Comparison of ENCODE assay signal across 35 cellular contexts in the genomic region with DNA sequence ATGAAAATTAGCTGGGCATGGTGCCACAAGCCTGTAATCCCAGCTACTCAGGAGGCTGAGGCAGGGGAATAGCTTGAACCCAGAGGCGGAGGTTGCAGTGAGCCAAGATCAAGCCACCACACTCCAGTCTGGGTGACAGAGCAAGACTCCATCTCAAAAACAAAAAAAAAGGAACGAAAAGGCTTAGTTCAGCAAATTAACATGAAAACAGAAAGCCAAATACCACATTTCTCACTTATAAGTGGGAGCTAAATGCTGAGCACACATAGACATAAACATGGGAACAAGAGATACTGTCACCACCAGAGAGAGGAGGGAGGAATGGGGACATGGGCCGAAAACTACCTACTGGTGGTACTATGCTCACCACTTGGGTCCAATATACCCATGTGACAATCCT. TPM values are rescaled to one million over a fixed set of nuclear protein-coding genes. Genes with fewer than 3 reads are reported as not detected.
"Had no signal": no experiment of that assay in that cellular context is flagged by ENCODE, and none has a peak within 500 bp of the region (broad histone marks: within the 10 kb centered on the region; RNA-seq: fewer than 3 reads in every experiment).

No MANE protein-coding gene starts in this region.

- H3K36me3 ChIP-seq: ascending aorta, brain microvascular endothelial cell, esophagus muscularis mucosa, heart right ventricle, left ventricle myocardium inferior, uterus had no signal

- H3K27ac Mint-ChIP-seq: activated CD4-positive, alpha-beta memory T cell treated with anti-CD3 and anti-CD28 coated beads for 36 hours; activated CD4-positive, alpha-beta T cell treated with anti-CD3 and anti-CD28 coated beads, Interleukin-2, amount 10 ng/mL, durations not matched to agents 24 days and 14 days; activated naive CD4-positive, alpha-beta T cell treated with anti-CD3 and anti-CD28 coated beads, Interleukin-2, amount 10 ng/mL, durations not matched to agents 7 days and 5 days; activated naive CD8-positive, alpha-beta T cell treated with anti-CD3 and anti-CD28 coated beads, Interleukin-2, amount 10 ng/mL, durations not matched to agents 7 days and 5 days; activated T-cell treated with anti-CD3 and anti-CD28 coated beads, Interleukin-2, amount 50 U/mL, for 24 hours; stimulated activated naive CD8-positive, alpha-beta T cell treated with anti-CD3 and anti-CD28 coated beads, Interleukin-15, Interleukin-2, amounts not matched to agents 100 ng/mL and 50 ng/mL, for 24 hours; T-helper 17 cell had no signal

- H3K4me1 ChIP-seq: ascending aorta, left ventricle myocardium inferior, uterus had no signal

- DNase-seq: activated CD4-positive, alpha-beta memory T cell treated with anti-CD3 and anti-CD28 coated beads for 36 hours; activated CD4-positive, alpha-beta T cell treated with anti-CD3 and anti-CD28 coated beads, Interleukin-2, amount 10 ng/mL, durations not matched to agents 24 days and 14 days; activated CD4-positive, CD25-positive, alpha-beta regulatory T cell treated with anti-CD3 and anti-CD28 coated beads, Interleukin-2, amount 50 U/mL, for 72 hours; activated CD8-positive, alpha-beta memory T cell treated with anti-CD3 and anti-CD28 coated beads, Interleukin-2, amount 50 U/mL, for 4 hours; activated gamma-delta T cell; activated naive CD4-positive, alpha-beta T cell treated with anti-CD3 and anti-CD28 coated beads, Interleukin-2, amount 10 ng/mL, durations not matched to agents 7 days and 5 days; activated naive CD8-positive, alpha-beta T cell treated with anti-CD3 and anti-CD28 coated beads, Interleukin-2, amount 10 ng/mL, durations not matched to agents 7 days and 5 days; activated T-cell treated with anti-CD3 and anti-CD28 coated beads, Interleukin-2, amount 50 U/mL, for 24 hours; brain microvascular endothelial cell; cortex of kidney; foreskin melanocyte; heart right ventricle; left ventricle myocardium inferior; mucosa of descending colon; posterior cingulate gyrus; right cardiac atrium; stimulated activated CD4-positive, alpha-beta T cell treated with anti-CD3 and anti-CD28 coated beads, Interleukin-12 subunit alpha, Interleukin-12 subunit beta, amount 100 ng/mL, for 4 hours; stimulated activated CD4-positive, alpha-beta T cell treated with anti-CD3 and anti-CD28 coated beads, Interleukin-4, amount 100 ng/mL, for 1 hour; substantia nigra; T-helper 17 cell; T1000; uterus had no signal

- H3K27me3 Mint-ChIP-seq: activated CD4-positive, alpha-beta memory T cell treated with anti-CD3 and anti-CD28 coated beads for 36 hours; activated CD4-positive, alpha-beta T cell treated with anti-CD3 and anti-CD28 coated beads, Interleukin-2, amount 10 ng/mL, durations not matched to agents 24 days and 14 days; activated naive CD8-positive, alpha-beta T cell treated with anti-CD3 and anti-CD28 coated beads, Interleukin-2, amount 10 ng/mL, durations not matched to agents 7 days and 5 days; activated T-cell treated with anti-CD3 and anti-CD28 coated beads, Interleukin-2, amount 50 U/mL, for 24 hours; stimulated activated naive CD8-positive, alpha-beta T cell treated with anti-CD3 and anti-CD28 coated beads, Interleukin-15, Interleukin-2, amounts not matched to agents 100 ng/mL and 50 ng/mL, for 24 hours; T-helper 17 cell had no signal

- H3K4me3 ChIP-seq: ascending aorta, esophagus muscularis mucosa, heart right ventricle, left ventricle myocardium inferior, mucosa of descending colon, skin epidermis, uterus had no signal

- H3K36me3 Mint-ChIP-seq: activated CD4-positive, alpha-beta memory T cell treated with anti-CD3 and anti-CD28 coated beads for 36 hours; activated naive CD4-positive, alpha-beta T cell treated with anti-CD3 and anti-CD28 coated beads, Interleukin-2, amount 10 ng/mL, durations not matched to agents 7 days and 5 days; activated naive CD8-positive, alpha-beta T cell treated with anti-CD3 and anti-CD28 coated beads, Interleukin-2, amount 10 ng/mL, durations not matched to agents 7 days and 5 days had no signal

- FAIRE-seq: islet of Langerhans had no signal

- H3K4me3 Mint-ChIP-seq: activated CD4-positive, alpha-beta memory T cell treated with anti-CD3 and anti-CD28 coated beads for 36 hours; activated CD4-positive, alpha-beta T cell treated with anti-CD3 and anti-CD28 coated beads, Interleukin-2, amount 10 ng/mL, durations not matched to agents 24 days and 14 days; activated naive CD4-positive, alpha-beta T cell treated with anti-CD3 and anti-CD28 coated beads, Interleukin-2, amount 10 ng/mL, durations not matched to agents 7 days and 5 days; activated naive CD8-positive, alpha-beta T cell treated with anti-CD3 and anti-CD28 coated beads, Interleukin-2, amount 10 ng/mL, durations not matched to agents 7 days and 5 days; activated T-cell treated with anti-CD3 and anti-CD28 coated beads, Interleukin-2, amount 50 U/mL, for 24 hours; nephron; stimulated activated naive CD8-positive, alpha-beta T cell treated with anti-CD3 and anti-CD28 coated beads, Interleukin-15, Interleukin-2, amounts not matched to agents 100 ng/mL and 50 ng/mL, for 24 hours; T-helper 17 cell had no signal

- H3K9me3 Mint-ChIP-seq: activated CD4-positive, alpha-beta memory T cell treated with anti-CD3 and anti-CD28 coated beads for 36 hours; activated CD4-positive, alpha-beta T cell treated with anti-CD3 and anti-CD28 coated beads, Interleukin-2, amount 10 ng/mL, durations not matched to agents 24 days and 14 days; activated naive CD4-positive, alpha-beta T cell treated with anti-CD3 and anti-CD28 coated beads, Interleukin-2, amount 10 ng/mL, durations not matched to agents 7 days and 5 days; activated naive CD8-positive, alpha-beta T cell treated with anti-CD3 and anti-CD28 coated beads, Interleukin-2, amount 10 ng/mL, durations not matched to agents 7 days and 5 days; activated T-cell treated with anti-CD3 and anti-CD28 coated beads, Interleukin-2, amount 50 U/mL, for 24 hours; nephron; stimulated activated naive CD8-positive, alpha-beta T cell treated with anti-CD3 and anti-CD28 coated beads, Interleukin-15, Interleukin-2, amounts not matched to agents 100 ng/mL and 50 ng/mL, for 24 hours had no signal

- H3K27me3 ChIP-seq: ascending aorta, brain microvascular endothelial cell, esophagus muscularis mucosa, heart right ventricle, uterus had no signal

- H3K27ac ChIP-seq: ascending aorta, brain microvascular endothelial cell, left ventricle myocardium inferior had no signal

- H3K9me3 ChIP-seq: ascending aorta, esophagus muscularis mucosa, mucosa of descending colon, uterus had no signal

- ATAC-seq: T-helper 17 cell had no signal

- H3K4me1 Mint-ChIP-seq: activated CD4-positive, alpha-beta T cell treated with anti-CD3 and anti-CD28 coated beads, Interleukin-2, amount 10 ng/mL, durations not matched to agents 24 days and 14 days; activated naive CD4-positive, alpha-beta T cell treated with anti-CD3 and anti-CD28 coated beads, Interleukin-2, amount 10 ng/mL, durations not matched to agents 7 days and 5 days; activated naive CD8-positive, alpha-beta T cell treated with anti-CD3 and anti-CD28 coated beads, Interleukin-2, amount 10 ng/mL, durations not matched to agents 7 days and 5 days; nephron had no signal

RNA-seq across cellular contexts. Expression of a gene that starts 38.6 kb away (rescaled TPM):
- total RNA-seq: activated CD4-positive, alpha-beta memory T cell treated with anti-CD3 and anti-CD28 coated beads for 36 hours; activated CD4-positive, alpha-beta T cell treated with anti-CD3 and anti-CD28 coated beads, Interleukin-2, amount 10 ng/mL, durations not matched to agents 24 days and 14 days; activated CD8-positive, alpha-beta memory T cell treated with anti-CD3 and anti-CD28 coated beads for 36 hours; activated naive CD8-positive, alpha-beta T cell treated with anti-CD3 and anti-CD28 coated beads, Interleukin-2, amount 10 ng/mL, durations not matched to agents 7 days and 5 days; ascending aorta; cardiac septum; chondrocyte; glomerular endothelial cell; heart right ventricle; left ventricle myocardium inferior; lung microvascular endothelial cell; mesenteric fat pad; mucosa of descending colon; osteoblast; right cardiac atrium; T-helper 17 cell; uterus had no signal
- polyA plus RNA-seq: right cardiac atrium had no signal
